1 cellular context compared by ENCODE assay signal in genomic region chr1:145891587-145892485, GRCh38.
A peak's percentile ranks its signal among the peaks of the same experiment; 100 is the strongest.
TF ChIP-seq lines count a peak whose summit lies in the region.

No MANE protein-coding gene starts in this region.

TF ChIP-seq in HepG2, 621 proteins besides CTCF, POLR2A, EP300 and RAD21 (continued from another document and continues in another):
- TF ChIP-seq ZHX2 (IDR thresholded peaks at IDR 0.05; ENCODE audit: low read depth) (peak; percentile 55; the same call in 1 of the 2 replicates), ZHX2 (CRISPR knock-in tag; IDR thresholded peaks at IDR 0.05; ENCODE audit: borderline replicate concordance) (no peak; the same call in 1 of the 2 replicates), ZNF782 (CRISPR knock-in tag; IDR thresholded peaks at IDR 0.05; ENCODE audit: borderline replicate concordance) (no peak), KDM5B (CRISPR knock-in tag; IDR thresholded peaks at IDR 0.05; ENCODE audit: borderline replicate concordance) (peak; percentile 31; the same call in 1 of the 2 replicates), ZBTB26 (CRISPR knock-in tag; IDR thresholded peaks at IDR 0.05; ENCODE audit: borderline replicate concordance) (peak; percentile 74; the same call in 1 of the 2 replicates), MEF2D (CRISPR knock-in tag; IDR thresholded peaks at IDR 0.05) (no peak; the same call in 1 of the 2 replicates), TEAD2 (CRISPR knock-in tag; IDR thresholded peaks at IDR 0.05) (no peak), RAD51 (IDR thresholded peaks at IDR 0.05; ENCODE audit: borderline replicate concordance) (no peak), SRSF4 (IDR thresholded peaks at IDR 0.05; ENCODE audit: low read depth, low read length, poor library complexity, severe bottlenecking) (no peak), NAIF1 (CRISPR knock-in tag; IDR thresholded peaks at IDR 0.05; ENCODE audit: borderline replicate concordance) (no peak), ZSCAN9 (CRISPR knock-in tag; IDR thresholded peaks at IDR 0.05; ENCODE audit: borderline replicate concordance) (peak; percentile 84), ZNF207 (IDR thresholded peaks at IDR 0.05; ENCODE audit: borderline replicate concordance) (no peak), ZFYVE20 (CRISPR knock-in tag; IDR thresholded peaks at IDR 0.05; ENCODE audit: borderline replicate concordance, low read depth) (no peak), SSRP1 (CRISPR knock-in tag; IDR thresholded peaks at IDR 0.05) (no peak), SETDB1 (CRISPR knock-in tag; IDR thresholded peaks at IDR 0.05; ENCODE audit: borderline replicate concordance) (no peak), KDM2A (CRISPR knock-in tag; IDR thresholded peaks at IDR 0.05; ENCODE audit: borderline replicate concordance, low read depth) (peak; percentile 82), PHF8 (CRISPR knock-in tag; IDR thresholded peaks at IDR 0.05) (no peak), BHLHE40 (IDR thresholded peaks at IDR 0.05; ENCODE audit: low read length) (peak; percentile 20; the same call in 1 of the 2 replicates), ZBTB39 (CRISPR knock-in tag; IDR thresholded peaks at IDR 0.05) (no peak), MYNN (CRISPR knock-in tag; IDR thresholded peaks at IDR 0.05; ENCODE audit: low read depth) (no peak), POLR2AphosphoS2 (IDR thresholded peaks at IDR 0.05; ENCODE audit: low read depth, low read length) (no peak), ZNF597 (CRISPR knock-in tag; IDR thresholded peaks at IDR 0.05) (no peak), GATA4 (IDR thresholded peaks at IDR 0.05; ENCODE audit: borderline replicate concordance, low read depth) (no peak), YY1 (IDR thresholded peaks at IDR 0.05; ENCODE audit: insufficient read depth, insufficient replicate concordance, low read depth, low read length) (peak; percentile 76), ZNF740 (CRISPR knock-in tag; IDR thresholded peaks at IDR 0.05) (no peak), ZNF101 (CRISPR knock-in tag; IDR thresholded peaks at IDR 0.05; ENCODE audit: borderline replicate concordance, low read depth) (no peak), SP1 (IDR thresholded peaks at IDR 0.05) (no peak), SP1 (CRISPR knock-in tag; IDR thresholded peaks at IDR 0.05) (no peak), ZNF296 (CRISPR knock-in tag; conservative IDR thresholded peaks at IDR 0.05) (no peak), NONO (IDR thresholded peaks at IDR 0.05) (no peak), NONO (CRISPR knock-in tag; conservative IDR thresholded peaks at IDR 0.05) (no peak), MLXIP (CRISPR knock-in tag; IDR thresholded peaks at IDR 0.05; ENCODE audit: borderline replicate concordance) (no peak), ZSCAN20 (CRISPR knock-in tag; IDR thresholded peaks at IDR 0.05; ENCODE audit: borderline replicate concordance) (0 out of 2 replicates have a peak, but pooled peaks have one; percentile 28), DMAP1 (CRISPR knock-in tag; IDR thresholded peaks at IDR 0.05) (no peak), GATAD2A (CRISPR knock-in tag; IDR thresholded peaks at IDR 0.05) (peak; percentile 95), TBX2 (CRISPR knock-in tag; IDR thresholded peaks at IDR 0.05; ENCODE audit: borderline replicate concordance) (peak; percentile 52; the same call in 1 of the 2 replicates), ZNF407 (CRISPR knock-in tag; IDR thresholded peaks at IDR 0.05; ENCODE audit: not compliant biosample characterization) (no peak), NR2F1 (CRISPR knock-in tag; IDR thresholded peaks at IDR 0.05) (no peak), WIZ (CRISPR knock-in tag; IDR thresholded peaks at IDR 0.05) (no peak), ZNF709 (CRISPR knock-in tag; IDR thresholded peaks at IDR 0.05) (no peak), ZKSCAN1 (IDR thresholded peaks at IDR 0.05; ENCODE audit: low read length) (no peak), SPEN (CRISPR knock-in tag; IDR thresholded peaks at IDR 0.05; ENCODE audit: low read depth) (peak; percentile 74; the same call in 1 of the 2 replicates)
